In genomic region chr16:31216552-31217530, GRCh38 we compare ENCODE assay signal across 9 cellular contexts. TPM values are rescaled to one million over a fixed set of nuclear protein-coding genes. Genes with fewer than 3 reads are reported as not detected.
DNase-seq lines count a peak whose midpoint lies in the region; ATAC-seq and TF ChIP-seq lines count a peak whose summit lies in the region.
"Had no signal": no experiment of that assay in that cellular context is flagged by ENCODE, and none has a peak within 500 bp of the region (broad histone marks: within the 10 kb centered on the region; RNA-seq: fewer than 3 reads in every experiment).

PYDC1 (minus strand) TSS chr16:31217135; CDS start chr16:31217028, 107 bp downstream.

- H3K4me1 Mint-ChIP-seq in GM23338: peaks cover 29% of the 10 kb centered on the region
- peaks cover 12% of the 10 kb centered on the region for H3K4me1 Mint-ChIP-seq in activated T-helper 2 cell treated with anti-CD3 and anti-CD28 coated beads, Interferon-gamma antibody, Interleukin-2, Interleukin-4, amounts not matched to agents 10 μg/mL and 5 μg/mL and 100 μg/mL, durations not matched to agents 14 hours and 24 hours and 36 hours (ENCODE audit: low read depth)

- H3K36me3 Mint-ChIP-seq in GM23338 (ENCODE audit: low read depth): no peaks in the 10 kb centered on the region; the same call in 2 of the 3 replicates
- no peaks in the 10 kb centered on the region for H3K36me3 Mint-ChIP-seq in activated T-helper 2 cell treated with anti-CD3 and anti-CD28 coated beads, Interferon-gamma antibody, Interleukin-2, Interleukin-4, amounts not matched to agents 10 μg/mL and 5 μg/mL and 100 μg/mL, durations not matched to agents 14 hours and 24 hours and 36 hours (ENCODE audit: low read depth)

- peak within 1 kb of the TSS; percentile 93 for H3K4me2 ChIP-seq in GM23338
- H3K4me2 ChIP-seq in hepatocyte: peak within 1 kb of the TSS; percentile 96
- H3K4me2 ChIP-seq in SK-N-SH: no peak within 1 kb of the TSS

- peaks cover 50% of the 10 kb centered on the region for H3K27me3 Mint-ChIP-seq in GM23338 (ENCODE audit: insufficient read depth, low read depth, poor library complexity)
- H3K27me3 Mint-ChIP-seq in activated T-helper 2 cell treated with anti-CD3 and anti-CD28 coated beads, Interferon-gamma antibody, Interleukin-2, Interleukin-4, amounts not matched to agents 10 μg/mL and 5 μg/mL and 100 μg/mL, durations not matched to agents 14 hours and 24 hours and 36 hours (ENCODE audit: low read depth): peaks cover 51% of the 10 kb centered on the region

- no peak for TF ChIP-seq EP300 in SK-N-SH (IDR thresholded peaks at IDR 0.05; ENCODE audit: borderline replicate concordance in 1 of 2, low read depth in 1 of 2, low read length in 1 of 2)

- H2AFZ ChIP-seq in GM23338: peak within 1 kb of the TSS; percentile 96
- no peak within 1 kb of the TSS for H2AFZ ChIP-seq in hepatocyte
- no peak within 1 kb of the TSS for H2AFZ ChIP-seq in SK-N-SH (ENCODE audit: low read depth)

- H4K20me1 ChIP-seq in GM23338 (replicated peaks; ENCODE audit: insufficient read depth): no peaks in the 10 kb centered on the region
- H4K20me1 ChIP-seq in hepatocyte (ENCODE audit: insufficient read depth, poor library complexity, severe bottlenecking): no peaks in the 10 kb centered on the region
- H4K20me1 ChIP-seq in SK-N-SH (ENCODE audit: insufficient read depth): no peaks in the 10 kb centered on the region

- H3K9me3 Mint-ChIP-seq in GM23338: no peaks in the 10 kb centered on the region; the same call in 1 of the 3 replicates
- H3K9me3 Mint-ChIP-seq in activated T-helper 2 cell treated with anti-CD3 and anti-CD28 coated beads, Interferon-gamma antibody, Interleukin-2, Interleukin-4, amounts not matched to agents 10 μg/mL and 5 μg/mL and 100 μg/mL, durations not matched to agents 14 hours and 24 hours and 36 hours: no peaks in the 10 kb centered on the region

- H3K27ac ChIP-seq in GM23338 (ENCODE audit: low read depth) (no peak within 1 kb of the TSS), hepatocyte (no peak within 1 kb of the TSS), SK-N-SH (ENCODE audit: low read depth in 2 of 2, low read length in 1 of 2) (no peak within 1 kb of the TSS)

- TF ChIP-seq POLR2A in erythroblast (IDR thresholded peaks at IDR 0.05; ENCODE audit: low read length): no peak

- H3F3A ChIP-seq in GM23338 (replicated peaks; ENCODE audit: low read depth): no peaks in the 10 kb centered on the region
- no peaks in the 10 kb centered on the region for H3F3A ChIP-seq in SK-N-SH (replicated peaks; ENCODE audit: insufficient read depth)

- peaks cover 45% of the 10 kb centered on the region for H3K27me3 ChIP-seq in GM23338 (ENCODE audit: insufficient read depth)
- H3K27me3 ChIP-seq in hepatocyte: peaks cover 67% of the 10 kb centered on the region
- H3K27me3 ChIP-seq in SK-N-SH (ENCODE audit: insufficient read depth): peaks cover 76% of the 10 kb centered on the region

- peak; percentile 73 for DNase-seq in GM23338 (ENCODE audit: low spot score)
- DNase-seq in activated T-helper 2 cell treated with anti-CD3 and anti-CD28 coated beads, Interferon-gamma antibody, Interleukin-2, Interleukin-4, amounts not matched to agents 10 μg/mL and 5 μg/mL and 100 μg/mL, durations not matched to agents 14 hours and 24 hours and 36 hours (ENCODE audit: low spot score): no peak
- DNase-seq in hepatocyte (ENCODE audit: low spot score): no peak
- no peak for DNase-seq in skeletal muscle cell (ENCODE audit: low read depth)
- DNase-seq in erythroblast (lab: John Stamatoyannopoulos, UW): no peak
- DNase-seq in SK-N-SH: no peak
- DNase-seq in NOMO-1 treated with dmso at 0.1 percent for 144 hours (lab: John Stamatoyannopoulos, UW; ENCODE audit: unreplicated experiment): no peak
- DNase-seq in 8988T: no peak
- DNase-seq: kidney had no signal

- TF ChIP-seq CTCF in GM23338 (conservative IDR thresholded peaks at IDR 0.05; ENCODE audit: low read depth in 2 of 2) (peak in 1 of 2 experiments; percentile 42; a peak in 2 of 4 replicates), hepatocyte (IDR thresholded peaks at IDR 0.05; ENCODE audit: poor library complexity) (no peak), SK-N-SH (IDR thresholded peaks at IDR 0.05) (no peak)

- H3K36me3 ChIP-seq in GM23338 (ENCODE audit: insufficient read depth) (no peaks in the 10 kb centered on the region), hepatocyte (replicated peaks; ENCODE audit: insufficient read depth, low read depth) (no peaks in the 10 kb centered on the region), SK-N-SH (replicated peaks in 1 of 2; ENCODE audit: control insufficient read depth in 1 of 2, insufficient read depth in 2 of 2, low read length in 1 of 2) (no peaks in the 10 kb centered on the region)

- POLR2A ChIA-PET in SK-N-SH (lab: Yijun Ruan, JAX): interaction anchor here (0.8 kb wide), 1 partner anchor 36 kb away, joined by 4 read pairs; no protein-coding TSS in a partner anchor

- H3K27ac Mint-ChIP-seq in GM23338: no peak within 1 kb of the TSS
- H3K27ac Mint-ChIP-seq in activated T-helper 2 cell treated with anti-CD3 and anti-CD28 coated beads, Interferon-gamma antibody, Interleukin-2, Interleukin-4, amounts not matched to agents 10 μg/mL and 5 μg/mL and 100 μg/mL, durations not matched to agents 14 hours and 24 hours and 36 hours: no peak within 1 kb of the TSS

- intact Hi-C loops in activated T-helper 2 cell treated with anti-CD3 and anti-CD28 coated beads, Interferon-gamma antibody, Interleukin-2, Interleukin-4, amounts not matched to agents 10 μg/mL and 5 μg/mL and 100 μg/mL, durations not matched to agents 14 hours and 24 hours and 36 hours (cut with micrococcal nuclease): loop anchor here (5.0 kb wide), 1 partner anchor 80 kb away; no protein-coding TSS in a partner anchor

- peak; percentile 12 for ATAC-seq in GM23338

- H3K9me2 ChIP-seq in GM23338 (ENCODE audit: insufficient read depth) (no peaks in the 10 kb centered on the region), hepatocyte (replicated peaks; ENCODE audit: insufficient read depth) (no peaks in the 10 kb centered on the region), SK-N-SH (no peaks in the 10 kb centered on the region)

- peak within 1 kb of the TSS; percentile 77 for H3K4me3 ChIP-seq in GM23338
- H3K4me3 ChIP-seq in hepatocyte: no peak within 1 kb of the TSS
- H3K4me3 ChIP-seq in skeletal muscle cell (ENCODE audit: low read depth, low read length): peak within 1 kb of the TSS; percentile 51
- no peak within 1 kb of the TSS for H3K4me3 ChIP-seq in SK-N-SH (ENCODE audit: low read depth in 2 of 2, low read length in 1 of 2)

- H3K4me1 ChIP-seq in GM23338 (ENCODE audit: insufficient read depth) (peaks cover 15% of the 10 kb centered on the region), hepatocyte (ENCODE audit: insufficient read depth) (peaks cover 27% of the 10 kb centered on the region), SK-N-SH (ENCODE audit: control insufficient read depth in 1 of 2, insufficient read depth in 2 of 2, low read depth in 1 of 2, low read length in 1 of 2) (no peaks in the 10 kb centered on the region; a peak in 1 of 4 replicates)

- CTCF ChIA-PET in SK-N-SH (lab: Yijun Ruan, JAX): interaction anchor here (0.6 to 1.2 kb wide), 3 partner anchors 9 to 227 kb away, joined by 3 to 4 read pairs (median 3); no protein-coding TSS in a partner anchor

- 9% methylated on average over 52 of the region's 52 CpGs for WGBS in hepatocyte (ENCODE audit: low lambda C conversion rate, missing lambda C conversion rate)
- WGBS in SK-N-SH (ENCODE audit: low lambda C conversion rate): 15% methylated on average over 35 of the region's 52 CpGs

- no peaks in the 10 kb centered on the region for H3K9me3 ChIP-seq in hepatocyte (ENCODE audit: low read depth)
- H3K9me3 ChIP-seq in SK-N-SH: no peaks in the 10 kb centered on the region

- no peak for TF ChIP-seq RAD21 in SK-N-SH (IDR thresholded peaks at IDR 0.05; ENCODE audit: low read length)

- H3K79me2 ChIP-seq in GM23338 (replicated peaks; ENCODE audit: insufficient read depth): no peaks in the 10 kb centered on the region
- H3K79me2 ChIP-seq in hepatocyte: no peaks in the 10 kb centered on the region
- no peaks in the 10 kb centered on the region for H3K79me2 ChIP-seq in SK-N-SH (ENCODE audit: insufficient read depth)

- H3K9ac ChIP-seq in SK-N-SH: no peak within 1 kb of the TSS

- peak within 1 kb of the TSS; percentile 75 for H3K4me3 Mint-ChIP-seq in GM23338
- H3K4me3 Mint-ChIP-seq in activated T-helper 2 cell treated with anti-CD3 and anti-CD28 coated beads, Interferon-gamma antibody, Interleukin-2, Interleukin-4, amounts not matched to agents 10 μg/mL and 5 μg/mL and 100 μg/mL, durations not matched to agents 14 hours and 24 hours and 36 hours (ENCODE audit: low read depth): peak within 1 kb of the TSS; percentile 55

TF ChIP-seq in GM23338, 12 proteins besides CTCF, POLR2A, EP300 and RAD21 (continues in another document):
- TF ChIP-seq POLR2AphosphoS5 (IDR thresholded peaks at IDR 0.05; ENCODE audit: low read depth) (no peak), JUNB (IDR thresholded peaks at IDR 0.05; ENCODE audit: unreplicated experiment) (no peak)

TF ChIP-seq in SK-N-SH, 30 proteins besides CTCF, POLR2A, EP300 and RAD21 (continues in another document):
- TF ChIP-seq ELF1 (IDR thresholded peaks at IDR 0.05) (no peak), ZBTB33 (IDR thresholded peaks at IDR 0.05; ENCODE audit: borderline replicate concordance, low read depth) (no peak), GATA2 (CRISPR knock-in tag; IDR thresholded peaks at IDR 0.05) (no peak), NRF1 (IDR thresholded peaks at IDR 0.05; ENCODE audit: low read depth, low read length) (no peak)

RNA-seq across cellular contexts. Expression of gene PYDC1, which starts in this region (rescaled TPM):
- not detected in 2 replicates for total RNA-seq in GM23338 (2014; rRNA removed; shearing (Covaris generic))
- 1.8 and 3.0 TPM in 2 replicates for polyA plus RNA-seq in GM23338 (2016; fragmentation: Nextera tagmentation; extraction: Ambion mirVana)
- not detected in 2 replicates for total RNA-seq in activated T-helper 2 cell treated with anti-CD3 and anti-CD28 coated beads, Interferon-gamma antibody, Interleukin-2, Interleukin-4, amounts not matched to agents 10 μg/mL and 5 μg/mL and 100 μg/mL, durations not matched to agents 14 hours and 24 hours and 36 hours
- total RNA-seq in hepatocyte: not detected in 2 replicates
- not detected in 2 replicates for polyA plus RNA-seq in hepatocyte
- not detected in 2 replicates for polyA plus RNA-seq in SK-N-SH (2012; rRNA removed)
- polyA plus RNA-seq in SK-N-SH (2012; cell fraction: cytosol; rRNA removed): not detected in 2 replicates
- not detected in 2 replicates for polyA plus RNA-seq in SK-N-SH (2012; cell fraction: nucleus; rRNA removed)
- total RNA-seq: kidney had no signal

Comparison
In these comparisons a context has a peak if more than half of its experiments do, and no peak if none do; other contexts are left out.
1. H3K4me3 ChIP-seq: peak in GM23338 (single experiment) and skeletal muscle cell (single experiment); none in hepatocyte (single experiment) and SK-N-SH (0 of 2).